ENCODE assay signal across 1 cellular context in the genomic region with DNA sequence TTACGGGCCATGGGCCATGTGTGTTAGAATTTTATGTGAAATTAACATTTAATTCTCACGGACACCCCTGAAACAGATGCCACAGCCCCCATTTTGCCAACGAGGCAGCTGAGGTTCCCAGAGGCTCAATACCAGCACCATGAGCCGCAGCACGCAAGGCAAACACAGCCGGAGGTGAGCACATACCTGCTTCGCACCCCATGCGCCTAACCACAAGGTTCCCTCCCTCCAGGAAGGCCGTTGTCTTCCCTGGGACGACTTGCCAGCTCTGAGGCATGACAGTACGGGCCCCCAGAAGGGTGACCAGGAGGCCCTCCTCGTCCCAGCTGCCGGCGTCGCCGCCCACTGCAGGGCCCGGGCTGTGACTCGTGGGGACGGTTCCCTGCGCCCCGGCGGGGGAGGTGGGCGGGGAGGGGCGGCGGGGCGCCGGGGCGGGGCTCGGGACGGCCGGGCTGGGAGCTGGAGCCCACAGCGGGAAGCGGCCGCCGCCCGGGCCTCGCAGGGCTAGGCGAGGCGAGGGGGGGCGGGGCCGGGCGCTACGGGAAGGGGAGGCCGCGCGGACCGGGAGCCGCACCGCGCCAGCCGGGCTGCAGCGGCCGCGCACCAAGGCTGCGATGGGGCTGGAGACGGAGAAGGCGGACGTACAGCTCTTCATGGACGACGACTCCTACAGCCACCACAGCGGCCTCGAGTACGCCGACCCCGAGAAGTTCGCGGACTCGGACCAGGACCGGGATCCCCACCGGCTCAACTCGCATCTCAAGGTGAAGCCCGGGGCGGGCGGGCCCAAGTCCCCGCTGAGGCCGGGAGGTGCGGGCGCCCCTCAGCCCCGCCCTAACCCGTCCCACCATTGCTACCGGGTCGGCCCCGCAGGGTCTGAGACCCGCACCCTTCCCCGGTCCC.
A peak's percentile ranks its signal among the peaks of the same experiment; 100 is the strongest.
TF ChIP-seq lines count a peak whose summit lies in the region.

TSS of gene CAV2 (plus strand) at position 571 of the 903 bp plus-strand sequence. CDS start at position 615, 44 bp downstream.

TF ChIP-seq in K562, 482 proteins besides CTCF, POLR2A, EP300 and RAD21 (continued from another document and continues in another):
- no peak for TF ChIP-seq ZNF280B (CRISPR knock-in tag; IDR thresholded peaks at IDR 0.05)
- no peak for TF ChIP-seq TCFL5 (CRISPR knock-in tag; conservative IDR thresholded peaks at IDR 0.05)
- TF ChIP-seq NFE2L1 (tag; IDR thresholded peaks at IDR 0.05; ENCODE audit: borderline replicate concordance, low read depth), result no peak
- peak; percentile 62 for TF ChIP-seq ZNF407 (IDR thresholded peaks at IDR 0.05; ENCODE audit: low read depth)
- TF ChIP-seq, protein P1, sequence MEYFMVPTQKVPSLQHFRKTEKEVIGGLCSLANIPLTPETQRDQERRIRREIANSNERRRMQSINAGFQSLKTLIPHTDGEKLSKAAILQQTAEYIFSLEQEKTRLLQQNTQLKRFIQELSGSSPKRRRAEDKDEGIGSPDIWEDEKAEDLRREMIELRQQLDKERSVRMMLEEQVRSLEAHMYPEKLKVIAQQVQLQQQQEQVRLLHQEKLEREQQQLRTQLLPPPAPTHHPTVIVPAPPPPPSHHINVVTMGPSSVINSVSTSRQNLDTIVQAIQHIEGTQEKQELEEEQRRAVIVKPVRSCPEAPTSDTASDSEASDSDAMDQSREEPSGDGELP (CRISPR knock-in tag; IDR thresholded peaks at IDR 0.05; ENCODE audit: borderline replicate concordance), result peak; percentile 74
- TF ChIP-seq EHMT2 (IDR thresholded peaks at IDR 0.05), result no peak
- TF ChIP-seq, protein P2, sequence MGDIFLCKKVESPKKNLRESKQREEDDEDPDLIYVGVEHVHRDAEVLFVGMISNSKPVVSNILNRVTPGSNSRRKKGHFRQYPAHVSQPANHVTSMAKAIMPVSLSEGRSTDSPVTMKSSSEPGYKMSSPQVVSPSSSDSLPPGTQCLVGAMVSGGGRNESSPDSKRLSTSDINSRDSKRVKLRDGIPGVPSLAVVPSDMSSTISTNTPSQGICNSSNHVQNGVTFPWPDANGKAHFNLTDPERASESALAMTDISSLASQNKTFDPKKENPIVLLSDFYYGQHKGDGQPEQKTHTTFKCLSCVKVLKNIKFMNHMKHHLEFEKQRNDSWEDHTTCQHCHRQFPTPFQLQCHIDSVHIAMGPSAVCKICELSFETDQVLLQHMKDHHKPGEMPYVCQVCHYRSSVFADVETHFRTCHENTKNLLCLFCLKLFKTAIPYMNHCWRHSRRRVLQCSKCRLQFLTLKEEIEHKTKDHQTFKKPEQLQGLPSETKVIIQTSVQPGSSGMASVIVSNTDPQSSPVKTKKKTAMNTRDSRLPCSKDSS (IDR thresholded peaks at IDR 0.05; ENCODE audit: low read depth, partially characterized antibody), result no peak
- no peak for TF ChIP-seq KAT8 (IDR thresholded peaks at IDR 0.05; ENCODE audit: low read depth)
- no peak for TF ChIP-seq ZNF263 (CRISPR knock-in tag; IDR thresholded peaks at IDR 0.05; ENCODE audit: borderline replicate concordance)
- TF ChIP-seq GTF2B (IDR thresholded peaks at IDR 0.05; ENCODE audit: extremely low read depth, insufficient read length), result no peak
- 0 out of 2 replicates have a peak, but pooled peaks have one; percentile 13 for TF ChIP-seq ZFP91 (CRISPR knock-in tag; IDR thresholded peaks at IDR 0.05)
- no peak for TF ChIP-seq CBX2 (IDR thresholded peaks at IDR 0.05; ENCODE audit: insufficient read depth, low read length, poor library complexity, severe bottlenecking)
- TF ChIP-seq, protein P3, sequence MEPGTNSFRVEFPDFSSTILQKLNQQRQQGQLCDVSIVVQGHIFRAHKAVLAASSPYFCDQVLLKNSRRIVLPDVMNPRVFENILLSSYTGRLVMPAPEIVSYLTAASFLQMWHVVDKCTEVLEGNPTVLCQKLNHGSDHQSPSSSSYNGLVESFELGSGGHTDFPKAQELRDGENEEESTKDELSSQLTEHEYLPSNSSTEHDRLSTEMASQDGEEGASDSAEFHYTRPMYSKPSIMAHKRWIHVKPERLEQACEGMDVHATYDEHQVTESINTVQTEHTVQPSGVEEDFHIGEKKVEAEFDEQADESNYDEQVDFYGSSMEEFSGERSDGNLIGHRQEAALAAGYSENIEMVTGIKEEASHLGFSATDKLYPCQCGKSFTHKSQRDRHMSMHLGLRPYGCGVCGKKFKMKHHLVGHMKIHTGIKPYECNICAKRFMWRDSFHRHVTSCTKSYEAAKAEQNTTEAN (CRISPR knock-in tag; IDR thresholded peaks at IDR 0.05), result no peak
- TF ChIP-seq SP2 (IDR thresholded peaks at IDR 0.05; ENCODE audit: extremely low read depth, low read depth, low read length, poor library complexity, severe bottlenecking), result no peak
- TF ChIP-seq HDAC2 (IDR thresholded peaks at IDR 0.05), result no peak
- TF ChIP-seq CTBP1 (IDR thresholded peaks at IDR 0.05; ENCODE audit: borderline replicate concordance), result peak; percentile 85
- TF ChIP-seq FOXK1 (CRISPR knock-in tag; IDR thresholded peaks at IDR 0.05; ENCODE audit: borderline replicate concordance), result no peak
- no peak for TF ChIP-seq ZNF584 (CRISPR knock-in tag; IDR thresholded peaks at IDR 0.05; ENCODE audit: low read depth)
- TF ChIP-seq, protein P4, sequence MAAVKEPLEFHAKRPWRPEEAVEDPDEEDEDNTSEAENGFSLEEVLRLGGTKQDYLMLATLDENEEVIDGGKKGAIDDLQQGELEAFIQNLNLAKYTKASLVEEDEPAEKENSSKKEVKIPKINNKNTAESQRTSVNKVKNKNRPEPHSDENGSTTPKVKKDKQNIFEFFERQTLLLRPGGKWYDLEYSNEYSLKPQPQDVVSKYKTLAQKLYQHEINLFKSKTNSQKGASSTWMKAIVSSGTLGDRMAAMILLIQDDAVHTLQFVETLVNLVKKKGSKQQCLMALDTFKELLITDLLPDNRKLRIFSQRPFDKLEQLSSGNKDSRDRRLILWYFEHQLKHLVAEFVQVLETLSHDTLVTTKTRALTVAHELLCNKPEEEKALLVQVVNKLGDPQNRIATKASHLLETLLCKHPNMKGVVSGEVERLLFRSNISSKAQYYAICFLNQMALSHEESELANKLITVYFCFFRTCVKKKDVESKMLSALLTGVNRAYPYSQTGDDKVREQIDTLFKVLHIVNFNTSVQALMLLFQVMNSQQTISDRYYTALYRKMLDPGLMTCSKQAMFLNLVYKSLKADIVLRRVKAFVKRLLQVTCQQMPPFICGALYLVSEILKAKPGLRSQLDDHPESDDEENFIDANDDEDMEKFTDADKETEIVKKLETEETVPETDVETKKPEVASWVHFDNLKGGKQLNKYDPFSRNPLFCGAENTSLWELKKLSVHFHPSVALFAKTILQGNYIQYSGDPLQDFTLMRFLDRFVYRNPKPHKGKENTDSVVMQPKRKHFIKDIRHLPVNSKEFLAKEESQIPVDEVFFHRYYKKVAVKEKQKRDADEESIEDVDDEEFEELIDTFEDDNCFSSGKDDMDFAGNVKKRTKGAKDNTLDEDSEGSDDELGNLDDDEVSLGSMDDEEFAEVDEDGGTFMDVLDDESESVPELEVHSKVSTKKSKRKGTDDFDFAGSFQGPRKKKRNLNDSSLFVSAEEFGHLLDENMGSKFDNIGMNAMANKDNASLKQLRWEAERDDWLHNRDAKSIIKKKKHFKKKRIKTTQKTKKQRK (IDR thresholded peaks at IDR 0.05; ENCODE audit: borderline replicate concordance, low read depth, low read length), result no peak
- TF ChIP-seq EZH2 (IDR thresholded peaks at IDR 0.05; ENCODE audit: borderline replicate concordance, low read depth, low read length), result no peak
- peak; percentile 30 for TF ChIP-seq RBM22 (IDR thresholded peaks at IDR 0.05; ENCODE audit: low read depth, low read length, poor library complexity, severe bottlenecking)
- no peak for TF ChIP-seq ZNF212 (CRISPR knock-in tag; IDR thresholded peaks at IDR 0.05)
- TF ChIP-seq, protein P5, sequence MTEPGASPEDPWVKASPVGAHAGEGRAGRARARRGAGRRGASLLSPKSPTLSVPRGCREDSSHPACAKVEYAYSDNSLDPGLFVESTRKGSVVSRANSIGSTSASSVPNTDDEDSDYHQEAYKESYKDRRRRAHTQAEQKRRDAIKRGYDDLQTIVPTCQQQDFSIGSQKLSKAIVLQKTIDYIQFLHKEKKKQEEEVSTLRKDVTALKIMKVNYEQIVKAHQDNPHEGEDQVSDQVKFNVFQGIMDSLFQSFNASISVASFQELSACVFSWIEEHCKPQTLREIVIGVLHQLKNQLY (CRISPR knock-in tag; conservative IDR thresholded peaks at IDR 0.05), result no peak
- no peak for TF ChIP-seq BHLHE40 (IDR thresholded peaks at IDR 0.05; ENCODE audit: low read length)
- no peak for TF ChIP-seq ZNF23 (CRISPR knock-in tag; IDR thresholded peaks at IDR 0.05)
- TF ChIP-seq NFIX (CRISPR knock-in tag; IDR thresholded peaks at IDR 0.05; ENCODE audit: low read depth), result no peak
- no peak for TF ChIP-seq CREBBP (IDR thresholded peaks at IDR 0.05; ENCODE audit: low read depth, low read length)
- TF ChIP-seq MCM7 (IDR thresholded peaks at IDR 0.05), result no peak
- 0 out of 4 replicates have a peak, but pooled peaks of 1 of the 2 experiments have one; percentile 47 for TF ChIP-seq NONO (IDR thresholded peaks at IDR 0.05; ENCODE audit: low read depth in 2 of 2, low read length in 1 of 2)
- no peak for TF ChIP-seq HDAC6 (IDR thresholded peaks at IDR 0.05; ENCODE audit: low read depth, low read length)
- no peak for TF ChIP-seq CC2D1A (IDR thresholded peaks at IDR 0.05)
- no peak for TF ChIP-seq NFIC (IDR thresholded peaks at IDR 0.05)
- TF ChIP-seq FOXA1 (IDR thresholded peaks at IDR 0.05; ENCODE audit: borderline replicate concordance), result no peak
- TF ChIP-seq POLR2B (IDR thresholded peaks at IDR 0.05; ENCODE audit: low read depth, partially characterized antibody), result no peak
- no peak for TF ChIP-seq KHSRP (IDR thresholded peaks at IDR 0.05)
